ENCODE assay signal across 22 cellular contexts in the genomic region with DNA sequence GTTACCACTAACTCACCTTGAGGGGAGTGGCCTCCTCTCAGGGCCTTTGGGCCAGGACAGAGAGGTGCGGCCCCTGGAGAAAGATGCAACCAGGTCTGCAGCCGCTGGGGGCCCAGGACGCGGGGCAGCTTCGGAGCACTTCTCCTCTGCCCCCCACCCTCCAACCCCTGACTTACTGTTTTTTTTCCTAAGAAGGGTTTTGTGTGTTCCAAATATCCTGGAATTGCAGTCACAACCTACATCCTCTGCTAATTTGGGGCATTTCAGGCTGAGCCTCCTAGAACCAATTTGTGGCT. TPM values are rescaled to one million over a fixed set of nuclear protein-coding genes. Genes with fewer than 3 reads are reported as not detected.
DNase-seq lines count a peak whose midpoint lies in the region; ATAC-seq and TF ChIP-seq lines count a peak whose summit lies in the region.
"Had no signal": no experiment of that assay in that cellular context is flagged by ENCODE, and none has a peak within 500 bp of the region (broad histone marks: within the 10 kb centered on the region; RNA-seq: fewer than 3 reads in every experiment).

No MANE protein-coding gene starts in this region.

- H4K5ac ChIP-seq in H9 (ENCODE audit: insufficient read length, low read depth, low read length) (no peak overlapping the region), mesendoderm (ENCODE audit: low read length) (no peak overlapping the region)

- H3K4me1 ChIP-seq in H9 (ENCODE audit: insufficient read depth, low read length) (no peaks in the 10 kb centered on the region; the same call in 1 of the 2 replicates), mesendoderm (ENCODE audit: control insufficient read depth, low read depth, low read length) (peaks cover 3% of the 10 kb centered on the region)

- H2BK5ac ChIP-seq in H9 (ENCODE audit: insufficient read length, low read length), result no peak overlapping the region
- H2BK5ac ChIP-seq in mesendoderm (ENCODE audit: low read length), result no peak overlapping the region

- H3K36me3 Mint-ChIP-seq in activated CD4-positive, alpha-beta T cell treated with anti-CD3 and anti-CD28 coated beads, Interleukin-2, amount 10 ng/mL, durations not matched to agents 24 days and 14 days (ENCODE audit: low read depth), result peaks cover 2% of the 10 kb centered on the region
- H3K36me3 Mint-ChIP-seq in activated CD4-positive, alpha-beta T cell treated with anti-CD3 and anti-CD28 coated beads, Interleukin-2, amount 10 ng/mL, durations not matched to agents 7 days and 5 days (ENCODE audit: low read depth), result peaks cover 3% of the 10 kb centered on the region
- no peaks in the 10 kb centered on the region for H3K36me3 Mint-ChIP-seq in H9 (ENCODE audit: insufficient read depth in 1 of 3, low read depth in 3 of 3)
- peaks cover 15% of the 10 kb centered on the region for H3K36me3 Mint-ChIP-seq in central memory CD8-positive, alpha-beta T cell (ENCODE audit: insufficient read depth)

- H3K4me3 ChIP-seq in mesendoderm (ENCODE audit: low read length), result no peak overlapping the region
- H3K4me3 ChIP-seq: BLaER1, GM12878, HAP-1, K562 had no signal

- H3K18ac ChIP-seq in H9 (ENCODE audit: insufficient read length, low read depth, low read length) (no peak overlapping the region), mesendoderm (ENCODE audit: low read length) (no peak overlapping the region)

- H2BK120ac ChIP-seq in H9 (ENCODE audit: low read depth, low read length, poor library complexity, severe bottlenecking) (no peak overlapping the region), mesendoderm (ENCODE audit: low read depth, low read length) (no peak overlapping the region)

- H2BK15ac ChIP-seq in H9 (ENCODE audit: low read depth, low read length) (no peak overlapping the region), mesendoderm (replicated peaks; ENCODE audit: low read depth) (no peak overlapping the region)

- no peaks in the 10 kb centered on the region for H3K9me3 ChIP-seq in H9 (ENCODE audit: control insufficient read depth, low read depth, low read length)
- H3K9me3 ChIP-seq: HAP-1 had no signal

- H2BK20ac ChIP-seq in H9 (ENCODE audit: low read depth, low read length, poor library complexity, severe bottlenecking), result no peak overlapping the region

- no peak overlapping the region for H4K91ac ChIP-seq in H9 (ENCODE audit: insufficient read length, low read depth, low read length)

- H3K4me2 ChIP-seq in H9 (ENCODE audit: insufficient read depth, insufficient read length, low read length) (peak overlapping the region; percentile 64), mesendoderm (ENCODE audit: low read length) (no peak overlapping the region)
- H3K4me2 ChIP-seq: BLaER1 had no signal

- H3K36me3 ChIP-seq in mesendoderm (ENCODE audit: control insufficient read depth, insufficient read depth, low read length), result no peaks in the 10 kb centered on the region
- H3K36me3 ChIP-seq: BLaER1, HAP-1 had no signal

- no peak overlapping the region for H2AK5ac ChIP-seq in H9 (ENCODE audit: insufficient read length, low read length)
- H2AK5ac ChIP-seq in mesendoderm (ENCODE audit: low read length), result no peak overlapping the region

- CTCF ChIA-PET in activated CD4-positive, alpha-beta T cell treated with anti-CD3 and anti-CD28 coated beads, Interleukin-2, amount 10 ng/mL, durations not matched to agents 7 days and 5 days (lab: Charles Lee), result interaction anchor here (0.6 to 0.9 kb wide), 2 partner anchors 26 to 106 kb away, joined by 3 to 4 read pairs; no protein-coding TSS in a partner anchor

- H3K9ac ChIP-seq in H9 (ENCODE audit: extremely low read depth, insufficient read length, low read length) (no peak overlapping the region), mesendoderm (ENCODE audit: low read length) (no peak overlapping the region)
- H3K9ac ChIP-seq: BLaER1 had no signal

- no peak for DNase-seq in activated CD4-positive, alpha-beta T cell treated with anti-CD3 and anti-CD28 coated beads, Interleukin-2, amount 10 ng/mL, durations not matched to agents 24 days and 14 days
- no peak for DNase-seq in activated CD4-positive, alpha-beta T cell treated with anti-CD3 and anti-CD28 coated beads, Interleukin-2, amount 10 ng/mL, durations not matched to agents 7 days and 5 days
- DNase-seq in H9 (peak; percentile 62), mesendoderm (peak; percentile 41), T-helper 2 cell (no peak), putamen (ENCODE audit: low spot score) (no peak)
- DNase-seq in central memory CD8-positive, alpha-beta T cell (ENCODE audit: low spot score in 2 of 2), result no peak
- DNase-seq: 8988T; CD8-positive, alpha-beta memory T cell; DMS79 treated with DMSO at 0.1 percent for 48 hours; GDM1; NCI-H1930; NCI-H2171 treated with DMSO at 0.1 percent for 48 hours; NCI-H446 treated with DMSO at 0.1 percent for 48 hours; PC-3 had no signal

- H3T11ph ChIP-seq in H9 (ENCODE audit: low read length), result no peak overlapping the region

- H4K8ac ChIP-seq in H9 (replicated peaks; ENCODE audit: insufficient read length, low read depth, low read length) (no peak overlapping the region), mesendoderm (ENCODE audit: low read depth, low read length) (no peak overlapping the region)

- H2AFZ ChIP-seq in H9 (ENCODE audit: low read length), result no peak overlapping the region

- peaks cover 28% of the 10 kb centered on the region for H3K4me1 Mint-ChIP-seq in activated CD4-positive, alpha-beta T cell treated with anti-CD3 and anti-CD28 coated beads, Interleukin-2, amount 10 ng/mL, durations not matched to agents 24 days and 14 days
- peaks cover 44% of the 10 kb centered on the region for H3K4me1 Mint-ChIP-seq in activated CD4-positive, alpha-beta T cell treated with anti-CD3 and anti-CD28 coated beads, Interleukin-2, amount 10 ng/mL, durations not matched to agents 7 days and 5 days
- H3K4me1 Mint-ChIP-seq in H9, result peaks cover 36 to 53% of the 10 kb centered on the region in 2 experiments
- H3K4me1 Mint-ChIP-seq in central memory CD8-positive, alpha-beta T cell, result peaks cover 26% of the 10 kb centered on the region

- H3K79me1 ChIP-seq in H9 (ENCODE audit: insufficient read depth, low read depth, low read length, poor library complexity, severe bottlenecking) (no peaks in the 10 kb centered on the region), mesendoderm (ENCODE audit: low read length) (no peaks in the 10 kb centered on the region)

- H3K23ac ChIP-seq in H9 (ENCODE audit: insufficient read length, low read depth, low read length) (no peak overlapping the region), mesendoderm (ENCODE audit: low read length) (no peak overlapping the region)

- H3K27me3 ChIP-seq in H9 (ENCODE audit: insufficient read depth, low read length), result peaks cover 38% of the 10 kb centered on the region
- H3K27me3 ChIP-seq in mesendoderm (ENCODE audit: insufficient read depth, low read length, poor library complexity), result peaks cover 49% of the 10 kb centered on the region

- POLR2A ChIA-PET in activated CD4-positive, alpha-beta T cell treated with anti-CD3 and anti-CD28 coated beads, Interleukin-2, amount 10 ng/mL, durations not matched to agents 7 days and 5 days (lab: Charles Lee), result no interaction called here

- ATAC-seq in central memory CD8-positive, alpha-beta T cell (replicated peaks; ENCODE audit: extremely low read depth, poor library complexity, severe bottlenecking), result no peak
- no peak for ATAC-seq in GM21528 (IDR thresholded peaks at IDR 0.05; ENCODE audit: low FRiP score, unreplicated experiment)
- ATAC-seq: GM12878, K562, PC-3 had no signal

- peaks cover 78% of the 10 kb centered on the region for H3K27me3 Mint-ChIP-seq in activated CD4-positive, alpha-beta T cell treated with anti-CD3 and anti-CD28 coated beads, Interleukin-2, amount 10 ng/mL, durations not matched to agents 24 days and 14 days
- peaks cover 85% of the 10 kb centered on the region for H3K27me3 Mint-ChIP-seq in activated CD4-positive, alpha-beta T cell treated with anti-CD3 and anti-CD28 coated beads, Interleukin-2, amount 10 ng/mL, durations not matched to agents 7 days and 5 days
- H3K27me3 Mint-ChIP-seq in H9 (ENCODE audit: low read depth), result peaks cover 98% of the 10 kb centered on the region
- peaks cover 60% of the 10 kb centered on the region for H3K27me3 Mint-ChIP-seq in central memory CD8-positive, alpha-beta T cell

- H3K27ac Mint-ChIP-seq in activated CD4-positive, alpha-beta T cell treated with anti-CD3 and anti-CD28 coated beads, Interleukin-2, amount 10 ng/mL, durations not matched to agents 24 days and 14 days, result peak overlapping the region; percentile 25
- H3K27ac Mint-ChIP-seq in activated CD4-positive, alpha-beta T cell treated with anti-CD3 and anti-CD28 coated beads, Interleukin-2, amount 10 ng/mL, durations not matched to agents 7 days and 5 days, result no peak overlapping the region
- H3K27ac Mint-ChIP-seq in H9, result no peak overlapping the region
- no peak overlapping the region for H3K27ac Mint-ChIP-seq in central memory CD8-positive, alpha-beta T cell (ENCODE audit: low read depth)

- H3K4me3 Mint-ChIP-seq in activated CD4-positive, alpha-beta T cell treated with anti-CD3 and anti-CD28 coated beads, Interleukin-2, amount 10 ng/mL, durations not matched to agents 24 days and 14 days, result no peak overlapping the region
- H3K4me3 Mint-ChIP-seq in activated CD4-positive, alpha-beta T cell treated with anti-CD3 and anti-CD28 coated beads, Interleukin-2, amount 10 ng/mL, durations not matched to agents 7 days and 5 days, result no peak overlapping the region
- peak overlapping the region; percentile 62 to 89 for H3K4me3 Mint-ChIP-seq in H9
- H3K4me3 Mint-ChIP-seq in central memory CD8-positive, alpha-beta T cell, result peak overlapping the region; percentile 94

- peaks cover 59% of the 10 kb centered on the region for H3K23me2 ChIP-seq in H9 (ENCODE audit: insufficient read length, low read depth, low read length, poor library complexity, severe bottlenecking)

- H3K4ac ChIP-seq in H9 (ENCODE audit: low read depth, low read length) (no peak overlapping the region), mesendoderm (ENCODE audit: low read depth, low read length) (no peak overlapping the region)

- peaks cover 4% of the 10 kb centered on the region for H3K9me3 Mint-ChIP-seq in activated CD4-positive, alpha-beta T cell treated with anti-CD3 and anti-CD28 coated beads, Interleukin-2, amount 10 ng/mL, durations not matched to agents 24 days and 14 days
- H3K9me3 Mint-ChIP-seq in activated CD4-positive, alpha-beta T cell treated with anti-CD3 and anti-CD28 coated beads, Interleukin-2, amount 10 ng/mL, durations not matched to agents 7 days and 5 days, result no peaks in the 10 kb centered on the region
- peaks cover 0 to 3% of the 10 kb centered on the region in 2 experiments; a peak in 2 of 5 replicates for H3K9me3 Mint-ChIP-seq in H9
- H3K9me3 Mint-ChIP-seq in central memory CD8-positive, alpha-beta T cell, result no peaks in the 10 kb centered on the region

- no peak overlapping the region for H3K56ac ChIP-seq in H9 (ENCODE audit: insufficient read length, low read depth, low read length)
- no peak overlapping the region for H3K56ac ChIP-seq in mesendoderm (ENCODE audit: low read length)

- intact Hi-C loops in activated CD4-positive, alpha-beta T cell treated with anti-CD3 and anti-CD28 coated beads, Interleukin-2, amount 10 ng/mL, durations not matched to agents 24 days and 14 days (cut with micrococcal nuclease), result loop anchor here (2.0 to 10.0 kb wide), 3 partner anchors 130 to 740 kb away; no protein-coding TSS in a partner anchor

- TF ChIP-seq CTCF in H9 (conservative IDR thresholded peaks at IDR 0.05), result peak; percentile 25; the same call in 2 of the 3 replicates

- H3K14ac ChIP-seq in H9 (ENCODE audit: insufficient read depth, low read length), result no peak overlapping the region

- no CpG with 5 or more reads among the region's 5 CpGs for WGBS in H9 (ENCODE audit: extremely low coverage, insufficient read length, low lambda C conversion rate)
- no CpG with 5 or more reads among the region's 5 CpGs for WGBS in mesendoderm (ENCODE audit: extremely low coverage, insufficient coverage, low lambda C conversion rate)

- H2BK12ac ChIP-seq in H9 (ENCODE audit: insufficient read length, low read depth, low read length), result no peak overlapping the region

- H3K79me2 ChIP-seq in H9 (ENCODE audit: insufficient read depth, low read length) (no peaks in the 10 kb centered on the region), mesendoderm (ENCODE audit: control insufficient read depth, insufficient read depth, low read length) (no peaks in the 10 kb centered on the region)

- H3K27ac ChIP-seq in H9 (ENCODE audit: insufficient read length, low read depth, low read length), result no peak overlapping the region
- H3K27ac ChIP-seq in mesendoderm (ENCODE audit: low read depth, low read length), result no peak overlapping the region
- H3K27ac ChIP-seq: BLaER1, RWPE1 had no signal

- no peaks in the 10 kb centered on the region for H4K20me1 ChIP-seq in H9 (ENCODE audit: control insufficient read depth, insufficient read depth, insufficient read length)

RNA-seq across cellular contexts. Expression of gene LINC00237, which starts 1.7 kb away (rescaled TPM):
- not detected in 2 replicates for total RNA-seq in activated CD4-positive, alpha-beta T cell treated with anti-CD3 and anti-CD28 coated beads, Interleukin-2, amount 10 ng/mL, durations not matched to agents 24 days and 14 days
- not detected for total RNA-seq in activated CD4-positive, alpha-beta T cell treated with anti-CD3 and anti-CD28 coated beads, Interleukin-2, amount 10 ng/mL, durations not matched to agents 7 days and 5 days
- 0.24 and 0.90 TPM in 2 replicates for total RNA-seq in H9 (2021)
- polyA plus RNA-seq in mesendoderm (2013, experiment 1 of 2), result 0.22 TPM
- polyA plus RNA-seq in mesendoderm (2013, experiment 2 of 2), result 0.03 TPM
- total RNA-seq: CD8-positive, alpha-beta memory T cell; GM12878; HT-29; K562; PC-3 had no signal
- polyA plus RNA-seq: CD8-positive, alpha-beta memory T cell; GM12878; K562 had no signal

RNA-seq across cellular contexts. Expression of gene KIZ, which starts 21.5 kb away (rescaled TPM):
- 7.5 and 9.3 TPM in 2 replicates for total RNA-seq in activated CD4-positive, alpha-beta T cell treated with anti-CD3 and anti-CD28 coated beads, Interleukin-2, amount 10 ng/mL, durations not matched to agents 24 days and 14 days
- total RNA-seq in activated CD4-positive, alpha-beta T cell treated with anti-CD3 and anti-CD28 coated beads, Interleukin-2, amount 10 ng/mL, durations not matched to agents 7 days and 5 days, result 10 to 100 TPM; 13.6 to 15.3 TPM
- 29.3 and 41.0 TPM in 2 replicates for total RNA-seq in H9 (2021)
- polyA plus RNA-seq in mesendoderm (2013, experiment 1 of 2), result 20.8 TPM
- polyA plus RNA-seq in mesendoderm (2013, experiment 2 of 2), result 22.3 TPM

Comparison
In these comparisons a context has a peak if more than half of its experiments do, and no peak if none do; other contexts are left out.
1. DNase-seq: peak in H9 (single experiment) and mesendoderm (single experiment); none in activated CD4-positive, alpha-beta T cell treated with anti-CD3 and anti-CD28 coated beads, Interleukin-2, amount 10 ng/mL, durations not matched to agents 24 days and 14 days (single experiment), activated CD4-positive, alpha-beta T cell treated with anti-CD3 and anti-CD28 coated beads, Interleukin-2, amount 10 ng/mL, durations not matched to agents 7 days and 5 days (single experiment), central memory CD8-positive, alpha-beta T cell (0 of 2), T-helper 2 cell (0 of 5) and putamen (single experiment).
2. H3K4me3 Mint-ChIP-seq: peak in H9 (2 of 2) and central memory CD8-positive, alpha-beta T cell (single experiment); none in activated CD4-positive, alpha-beta T cell treated with anti-CD3 and anti-CD28 coated beads, Interleukin-2, amount 10 ng/mL, durations not matched to agents 24 days and 14 days (single experiment) and activated CD4-positive, alpha-beta T cell treated with anti-CD3 and anti-CD28 coated beads, Interleukin-2, amount 10 ng/mL, durations not matched to agents 7 days and 5 days (single experiment).